In the genomic region with DNA sequence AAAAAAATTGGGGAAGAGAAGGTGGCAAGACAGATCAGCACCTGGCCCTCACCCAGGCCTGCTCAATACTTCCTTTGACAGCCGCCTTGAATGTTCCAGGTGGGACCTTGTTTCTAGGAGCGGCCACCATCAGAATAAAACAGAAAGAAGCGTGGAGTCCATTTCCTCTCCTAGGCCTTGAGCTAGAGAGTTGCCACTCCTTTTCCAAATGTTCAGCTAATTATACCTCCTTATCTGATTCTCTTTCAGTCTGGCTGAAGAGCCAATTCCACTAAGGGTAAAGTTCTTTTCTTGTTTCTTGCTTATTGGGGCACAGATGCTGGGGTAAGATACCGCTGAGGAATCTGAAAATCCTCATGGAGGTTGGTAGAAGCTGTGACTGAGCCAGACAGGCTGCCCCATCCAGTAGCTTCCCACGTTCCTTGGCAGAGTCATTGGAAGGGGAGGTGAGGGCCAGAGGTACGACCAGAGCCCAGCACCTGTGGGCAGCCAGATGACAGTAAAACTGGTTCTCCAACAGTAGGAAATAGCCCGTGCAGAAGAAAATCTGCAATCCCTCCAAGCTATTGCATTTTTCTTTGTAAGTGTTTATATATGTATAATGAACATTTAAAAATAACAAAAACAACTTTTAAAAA, we compare ENCODE assay signal across 13 cellular contexts.
"Had no signal": no experiment of that assay in that cellular context is flagged by ENCODE, and none has a peak within 500 bp of the region (broad histone marks: within the 10 kb centered on the region; RNA-seq: fewer than 3 reads in every experiment).

No MANE protein-coding gene starts in this region.

- H3K4me1 Mint-ChIP-seq: activated B cell treated with CpG ODN at 0.5 μM for 24 hours; naive B cell; stimulated activated memory B cell treated with anti-CD40 and anti-IgM and Interleukin-4, amounts not matched to agents 10 μg/mL and 1 μg/mL and 100 μg/mL, for 72 hours had no signal

- H3K27me3 Mint-ChIP-seq: activated CD4-positive, alpha-beta T cell treated with anti-CD3 and anti-CD28 coated beads, Interleukin-2, amount 10 ng/mL, durations not matched to agents 24 days and 14 days had no signal

- H3K27me3 ChIP-seq: right atrium auricular region, upper lobe of left lung had no signal

- H3K4me1 ChIP-seq: right atrium auricular region had no signal

- H3K27ac ChIP-seq: right atrium auricular region, upper lobe of left lung had no signal

- ATAC-seq: stimulated activated memory B cell treated with anti-CD40 and anti-IgM and Interleukin-4, amounts not matched to agents 10 μg/mL and 1 μg/mL and 100 μg/mL, for 72 hours had no signal

- DNase-seq: activated B cell treated with CpG ODN at 0.5 μM for 24 hours; activated CD4-positive, alpha-beta T cell treated with anti-CD3 and anti-CD28 coated beads, Interleukin-2, amount 10 ng/mL, durations not matched to agents 24 days and 14 days; activated naive CD8-positive, alpha-beta T cell treated with anti-CD3 and anti-CD28 coated beads, Interleukin-2, amount 10 ng/mL, durations not matched to agents 7 days and 5 days; anterior cingulate cortex; foreskin melanocyte; head of caudate nucleus; naive B cell; upper lobe of left lung had no signal

- H3K4me3 Mint-ChIP-seq: activated B cell treated with CpG ODN at 0.5 μM for 24 hours; activated CD4-positive, alpha-beta T cell treated with anti-CD3 and anti-CD28 coated beads, Interleukin-2, amount 10 ng/mL, durations not matched to agents 24 days and 14 days; activated naive CD8-positive, alpha-beta T cell treated with anti-CD3 and anti-CD28 coated beads, Interleukin-2, amount 10 ng/mL, durations not matched to agents 7 days and 5 days; mesothelial cell of epicardium; naive B cell; stimulated activated memory B cell treated with anti-CD40 and anti-IgM and Interleukin-4, amounts not matched to agents 10 μg/mL and 1 μg/mL and 100 μg/mL, for 72 hours; T-helper 1 cell treated with Interleukin-12 subunit alpha and Interleukin-12 subunit beta and Interleukin-4 antibody, amounts not matched to agents 30 μg/mL and 1 μg/mL, for 36 hours had no signal

- H3K36me3 Mint-ChIP-seq: activated naive CD8-positive, alpha-beta T cell treated with anti-CD3 and anti-CD28 coated beads, Interleukin-2, amount 10 ng/mL, durations not matched to agents 7 days and 5 days; mesothelial cell of epicardium; naive B cell; stimulated activated memory B cell treated with anti-CD40 and anti-IgM and Interleukin-4, amounts not matched to agents 10 μg/mL and 1 μg/mL and 100 μg/mL, for 72 hours had no signal

- H3K36me3 ChIP-seq: right atrium auricular region, upper lobe of left lung had no signal

- H3K9me3 ChIP-seq: right atrium auricular region, upper lobe of left lung had no signal

- H3K4me3 ChIP-seq: right atrium auricular region, upper lobe of left lung had no signal

- H3K27ac Mint-ChIP-seq: activated B cell treated with CpG ODN at 0.5 μM for 24 hours; activated CD4-positive, alpha-beta T cell treated with anti-CD3 and anti-CD28 coated beads, Interleukin-2, amount 10 ng/mL, durations not matched to agents 24 days and 14 days; activated naive CD8-positive, alpha-beta T cell treated with anti-CD3 and anti-CD28 coated beads, Interleukin-2, amount 10 ng/mL, durations not matched to agents 7 days and 5 days; mesothelial cell of epicardium; naive B cell; stimulated activated memory B cell treated with anti-CD40 and anti-IgM and Interleukin-4, amounts not matched to agents 10 μg/mL and 1 μg/mL and 100 μg/mL, for 72 hours; T-helper 1 cell treated with Interleukin-12 subunit alpha and Interleukin-12 subunit beta and Interleukin-4 antibody, amounts not matched to agents 30 μg/mL and 1 μg/mL, for 36 hours had no signal

- H3K9me3 Mint-ChIP-seq: activated B cell treated with CpG ODN at 0.5 μM for 24 hours; activated naive CD8-positive, alpha-beta T cell treated with anti-CD3 and anti-CD28 coated beads, Interleukin-2, amount 10 ng/mL, durations not matched to agents 7 days and 5 days; activated T-cell treated with anti-CD3 and anti-CD28 coated beads, Interleukin-2, amount 50 U/mL, for 72 hours; mesothelial cell of epicardium; naive B cell; stimulated activated memory B cell treated with anti-CD40 and anti-IgM and Interleukin-4, amounts not matched to agents 10 μg/mL and 1 μg/mL and 100 μg/mL, for 72 hours; T-helper 1 cell treated with Interleukin-12 subunit alpha and Interleukin-12 subunit beta and Interleukin-4 antibody, amounts not matched to agents 30 μg/mL and 1 μg/mL, for 36 hours had no signal
